19 cellular contexts compared by ENCODE assay signal in genomic region chr19:34588249-34588648, GRCh38.
A peak's percentile ranks its signal among the peaks of the same experiment; 100 is the strongest.
DNase-seq lines count a peak whose midpoint lies in the region.
"Had no signal": no experiment of that assay in that cellular context is flagged by ENCODE, and none has a peak within 500 bp of the region (broad histone marks: within the 10 kb centered on the region; RNA-seq: fewer than 3 reads in every experiment).

No MANE protein-coding gene starts in this region.

- H3K4me3 Mint-ChIP-seq in activated T-helper 2 cell treated with anti-CD3 and anti-CD28 coated beads, Interferon-gamma antibody, Interleukin-2, Interleukin-4, amounts not matched to agents 10 μg/mL and 5 μg/mL and 100 μg/mL, durations not matched to agents 14 hours and 24 hours and 36 hours (ENCODE audit: low read depth): no peak overlapping the region
- H3K4me3 Mint-ChIP-seq: B cell had no signal

- H3K27ac Mint-ChIP-seq in activated T-helper 2 cell treated with anti-CD3 and anti-CD28 coated beads, Interferon-gamma antibody, Interleukin-2, Interleukin-4, amounts not matched to agents 10 μg/mL and 5 μg/mL and 100 μg/mL, durations not matched to agents 14 hours and 24 hours and 36 hours: no peak overlapping the region
- H3K27ac Mint-ChIP-seq: B cell had no signal

- no peaks in the 10 kb centered on the region for H3K36me3 Mint-ChIP-seq in activated T-helper 2 cell treated with anti-CD3 and anti-CD28 coated beads, Interferon-gamma antibody, Interleukin-2, Interleukin-4, amounts not matched to agents 10 μg/mL and 5 μg/mL and 100 μg/mL, durations not matched to agents 14 hours and 24 hours and 36 hours (ENCODE audit: low read depth)

- H3K9me3 Mint-ChIP-seq in activated T-helper 2 cell treated with anti-CD3 and anti-CD28 coated beads, Interferon-gamma antibody, Interleukin-2, Interleukin-4, amounts not matched to agents 10 μg/mL and 5 μg/mL and 100 μg/mL, durations not matched to agents 14 hours and 24 hours and 36 hours: peaks cover 30% of the 10 kb centered on the region

- no peaks in the 10 kb centered on the region for H3K4me1 Mint-ChIP-seq in activated T-helper 2 cell treated with anti-CD3 and anti-CD28 coated beads, Interferon-gamma antibody, Interleukin-2, Interleukin-4, amounts not matched to agents 10 μg/mL and 5 μg/mL and 100 μg/mL, durations not matched to agents 14 hours and 24 hours and 36 hours (ENCODE audit: low read depth)
- H3K4me1 Mint-ChIP-seq: B cell had no signal

- intact Hi-C loops in activated T-helper 2 cell treated with anti-CD3 and anti-CD28 coated beads, Interferon-gamma antibody, Interleukin-2, Interleukin-4, amounts not matched to agents 10 μg/mL and 5 μg/mL and 100 μg/mL, durations not matched to agents 14 hours and 24 hours and 36 hours (cut with micrococcal nuclease): no loop called here

- H3K27me3 Mint-ChIP-seq in activated T-helper 2 cell treated with anti-CD3 and anti-CD28 coated beads, Interferon-gamma antibody, Interleukin-2, Interleukin-4, amounts not matched to agents 10 μg/mL and 5 μg/mL and 100 μg/mL, durations not matched to agents 14 hours and 24 hours and 36 hours (ENCODE audit: low read depth): no peaks in the 10 kb centered on the region

- DNase-seq in ELR (ENCODE audit: low read depth): peak; percentile 35
- DNase-seq in HK-2 (ENCODE audit: unreplicated experiment): peak; percentile 54
- DNase-seq in RKO (ENCODE audit: low spot score): peak; percentile 4
- DNase-seq in lung microvascular endothelial cell (ENCODE audit: low read depth in 2 of 2): peak; percentile 9 to 41
- DNase-seq in DMS114 treated with DMSO at 0.1 percent for 48 hours (lab: John Stamatoyannopoulos, UW; ENCODE audit: unreplicated experiment): no peak
- no peak for DNase-seq in NCI-H510A (lab: John Stamatoyannopoulos, UW)
- DNase-seq in activated T-helper 2 cell treated with anti-CD3 and anti-CD28 coated beads, Interferon-gamma antibody, Interleukin-2, Interleukin-4, amounts not matched to agents 10 μg/mL and 5 μg/mL and 100 μg/mL, durations not matched to agents 14 hours and 24 hours and 36 hours (ENCODE audit: low spot score): no peak
- DNase-seq: COR-L47, DMS153, EL, NCI-H1105 treated with DMSO at 0.1 percent for 48 hours, NCI-H1694, NCI-H2107, NCI-H510A treated with DMSO at 0.1 percent for 48 hours, NCI-H774, OCI-M1, SIG-M5, T-helper 1 cell had no signal

Comparison
In these comparisons a context has a peak if more than half of its experiments do, and no peak if none do; other contexts are left out.
1. DNase-seq: peak in ELR (single experiment), HK-2 (single experiment), RKO (single experiment) and lung microvascular endothelial cell (2 of 2); none in DMS114 treated with DMSO at 0.1 percent for 48 hours (single experiment), NCI-H510A (single experiment) and activated T-helper 2 cell treated with anti-CD3 and anti-CD28 coated beads, Interferon-gamma antibody, Interleukin-2, Interleukin-4, amounts not matched to agents 10 μg/mL and 5 μg/mL and 100 μg/mL, durations not matched to agents 14 hours and 24 hours and 36 hours (single experiment).